In the genomic region with DNA sequence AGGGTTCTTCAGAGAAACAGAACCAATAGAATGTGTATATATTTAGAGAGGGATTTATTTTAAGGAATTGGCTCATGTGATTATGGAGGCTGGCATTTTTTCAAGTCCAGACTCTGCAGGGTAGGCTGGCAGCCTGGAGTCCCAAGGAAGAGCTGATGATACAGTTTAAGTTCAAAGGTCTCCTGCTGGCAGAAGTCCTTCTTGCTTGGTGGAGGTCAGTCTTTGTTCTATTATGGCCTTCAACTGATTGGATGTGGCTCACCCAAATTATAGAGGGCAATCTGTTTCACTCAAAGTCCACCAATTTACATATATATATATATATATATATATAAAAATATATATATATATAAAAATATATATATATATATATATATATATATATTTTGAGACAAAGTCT, we compare ENCODE assay signal across 8 cellular contexts.
"Had no signal": no experiment of that assay in that cellular context is flagged by ENCODE, and none has a peak within 500 bp of the region (broad histone marks: within the 10 kb centered on the region; RNA-seq: fewer than 3 reads in every experiment).

No MANE protein-coding gene starts in this region.

- FAIRE-seq: G401.6, GM12878, GM12891, GM12892, GM18507, GM19239 had no signal

- ATAC-seq: GM12878 had no signal

- H3K4me3 ChIP-seq: GM12878 had no signal

- DNase-seq: GDM1, GF-D8 had no signal
